ENCODE assay signal across 8 cellular contexts in the genomic region with DNA sequence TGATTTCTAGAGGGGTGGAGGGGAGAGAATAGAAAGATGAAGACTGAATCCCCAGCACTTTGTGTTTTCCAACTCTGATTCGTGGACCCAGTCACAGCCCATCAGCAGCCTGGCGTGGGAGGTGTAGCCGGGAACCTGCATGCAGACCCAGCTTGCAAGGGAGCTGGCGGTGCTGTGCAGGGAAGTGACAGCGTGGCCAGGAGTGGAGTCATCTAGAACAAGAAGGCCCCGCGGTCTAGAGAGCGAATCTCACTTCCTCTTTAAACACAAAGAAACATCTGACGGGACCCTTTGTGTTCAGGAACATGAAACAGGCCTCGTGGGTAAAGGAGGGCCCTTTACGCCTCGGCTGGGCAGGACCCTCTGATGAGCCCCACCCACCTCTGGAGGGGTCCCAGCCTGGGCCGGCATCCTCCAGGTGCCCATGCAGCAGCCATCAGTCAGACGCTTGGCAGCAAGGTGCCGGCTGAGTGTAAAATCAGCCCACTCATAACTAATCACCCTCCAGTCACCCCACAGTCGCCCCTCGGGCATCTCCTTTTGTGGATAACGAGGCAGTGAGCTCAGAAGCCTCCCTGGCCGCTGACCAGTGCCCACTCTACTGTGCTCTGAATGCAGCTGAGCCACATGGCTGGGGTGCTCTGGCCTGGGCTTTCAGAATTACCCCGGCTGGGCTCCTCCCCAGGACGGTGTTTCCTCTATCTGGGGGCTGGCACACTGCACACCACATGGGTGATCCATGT. TPM values are rescaled to one million over a fixed set of nuclear protein-coding genes. Genes with fewer than 3 reads are reported as not detected.
A peak's percentile ranks its signal among the peaks of the same experiment; 100 is the strongest.
DNase-seq lines count a peak whose midpoint lies in the region; ATAC-seq, FAIRE-seq and TF ChIP-seq lines count a peak whose summit lies in the region.

No MANE protein-coding gene starts in this region.

- peak overlapping the region; percentile 76 for H2AFZ ChIP-seq in Karpas-422 (ENCODE audit: low read length)
- no peak overlapping the region for H2AFZ ChIP-seq in HepG2 (ENCODE audit: low read length)

- peak; percentile 94 for DNase-seq in Karpas-422
- DNase-seq in activated T-cell treated with anti-CD3 and anti-CD28 coated beads, Interleukin-2, amount 50 U/mL, for 4 hours = peak; percentile 48
- no peak for DNase-seq in HepG2 (ENCODE audit: low spot score)
- DNase-seq in tibial nerve (ENCODE audit: low spot score in 2 of 2) = peak in 1 of 2 donors; percentile 45
- DNase-seq in NCI-H1105 treated with DMSO at 0.1 percent for 48 hours (lab: John Stamatoyannopoulos, UW) = no peak
- no peak for DNase-seq in HT-29 (ENCODE audit: low spot score)

- H3K4me3 Mint-ChIP-seq in activated T-cell treated with anti-CD3 and anti-CD28 coated beads, Interleukin-2, amount 50 U/mL, for 4 hours = peak overlapping the region; percentile 59

- H3K36me3 ChIP-seq in Karpas-422 (ENCODE audit: insufficient read depth, low read length) = no peaks in the 10 kb centered on the region
- no peaks in the 10 kb centered on the region for H3K36me3 ChIP-seq in HepG2 (replicated peaks in 1 of 2; ENCODE audit: control insufficient read depth in 1 of 2, insufficient read depth in 2 of 2, low read length in 2 of 2)
- peaks cover 0 to 2% (median 0%) of the 10 kb centered on the region in 3 donors for H3K36me3 ChIP-seq in tibial nerve

- TF ChIP-seq CTCF in HepG2 (CRISPR knock-in tag; IDR thresholded peaks at IDR 0.05) (no peak), tibial nerve (IDR thresholded peaks at IDR 0.05) (no peak)

- H3K27ac ChIP-seq in Karpas-422 (ENCODE audit: low read length) (peak overlapping the region; percentile 78), HepG2 (ENCODE audit: extremely low read length, insufficient read depth, low read length) (no peak overlapping the region), tibial nerve (peak overlapping the region in 3 of 4 donors; percentile 27 to 78 (median 57))

- WGBS in HepG2 (ENCODE audit: low lambda C conversion rate) = 22% methylated on average over 17 of the region's 21 CpGs
- 21 to 24% methylated on average over 16 to 18 of the region's 21 CpGs for WGBS in tibial nerve, 2 donors

- no peak for FAIRE-seq in HepG2 (lab: Jason Lieb, UNC)

- H3K4me1 Mint-ChIP-seq in activated T-cell treated with anti-CD3 and anti-CD28 coated beads, Interleukin-2, amount 50 U/mL, for 4 hours (ENCODE audit: low read depth) = peaks cover 44% of the 10 kb centered on the region

- no peaks in the 10 kb centered on the region for H4K20me1 ChIP-seq in Karpas-422 (ENCODE audit: insufficient read depth, low read depth, low read length)
- H4K20me1 ChIP-seq in HepG2 (ENCODE audit: insufficient read depth, low read length) = peaks cover 8% of the 10 kb centered on the region; the same call in 1 of the 2 replicates

- H3K9me3 ChIP-seq in Karpas-422 (ENCODE audit: low read length) (no peaks in the 10 kb centered on the region), HepG2 (ENCODE audit: low read length) (no peaks in the 10 kb centered on the region), tibial nerve (no peaks in the 10 kb centered on the region)

- no peaks in the 10 kb centered on the region for H3K9me3 Mint-ChIP-seq in activated T-cell treated with anti-CD3 and anti-CD28 coated beads, Interleukin-2, amount 50 U/mL, for 4 hours

- intact Hi-C loops in HepG2 (cut with micrococcal nuclease; ENCODE audit: unreplicated experiment) = no loop called here

- H3K4me3 ChIP-seq in GM08714 (ENCODE audit: low read length) (peak overlapping the region; percentile 2; the same call in 1 of the 2 replicates), Karpas-422 (ENCODE audit: low read length) (peak overlapping the region; percentile 50; the same call in 1 of the 2 replicates), HepG2 (replicated peaks in 1 of 3; ENCODE audit: insufficient read depth in 1 of 3, low read depth in 2 of 3, low read length in 3 of 3) (peak overlapping the region; percentile 19 to 58 (median 51); a peak in 4 of 6 replicates), tibial nerve (no peak overlapping the region)

- no TSS peak for BruUV-seq in HepG2 (replicated peaks; lab: Mats Ljungman, UMichigan)

- H3K79me2 ChIP-seq in Karpas-422 (ENCODE audit: low read length) (no peaks in the 10 kb centered on the region), HepG2 (ENCODE audit: insufficient read depth, low read length) (no peaks in the 10 kb centered on the region)

- TF ChIP-seq RAD21 in HepG2 (CRISPR knock-in tag; IDR thresholded peaks at IDR 0.05) = no peak

- H3K9ac ChIP-seq in Karpas-422 (ENCODE audit: low read length) = peak overlapping the region; percentile 64
- no peak overlapping the region; the same call in 1 of the 2 replicates for H3K9ac ChIP-seq in HepG2 (ENCODE audit: insufficient read depth, low read depth, low read length)

- TF ChIP-seq EP300 in HepG2 (IDR thresholded peaks at IDR 0.05; ENCODE audit: low read depth in 2 of 2, low read length in 2 of 2) (no peak), HepG2 (CRISPR knock-in tag; IDR thresholded peaks at IDR 0.05; ENCODE audit: borderline replicate concordance) (no peak), tibial nerve (IDR thresholded peaks at IDR 0.05) (peak in 1 of 2 donors; percentile 22)

- H3K27me3 Mint-ChIP-seq in activated T-cell treated with anti-CD3 and anti-CD28 coated beads, Interleukin-2, amount 50 U/mL, for 4 hours (ENCODE audit: low read depth) = no peaks in the 10 kb centered on the region

- peaks cover 1% of the 10 kb centered on the region for H3K36me3 Mint-ChIP-seq in activated T-cell treated with anti-CD3 and anti-CD28 coated beads, Interleukin-2, amount 50 U/mL, for 4 hours (ENCODE audit: insufficient read depth)

- H3K9me2 ChIP-seq in Karpas-422 (replicated peaks; ENCODE audit: insufficient read depth, low read length) = no peaks in the 10 kb centered on the region

- in situ Hi-C loops in HepG2 (cut with HindIII; ENCODE audit: extremely low pct_ligation_motif_present, low pct_unique_long_range_greater_than_20kb) = no loop called here

- ATAC-seq in GM21528 (IDR thresholded peaks at IDR 0.05; ENCODE audit: low FRiP score, unreplicated experiment) = peak; percentile 65
- ATAC-seq in activated T-cell treated with anti-CD3 and anti-CD28 coated beads, Interleukin-2, amount 50 U/mL, for 4 hours = peak; percentile 64 to 77
- peak; percentile 1; the same call in 1 of the 3 replicates for ATAC-seq in HepG2

- H3K4me2 ChIP-seq in Karpas-422 (ENCODE audit: low read depth, low read length, poor library complexity, severe bottlenecking) (peak overlapping the region; percentile 66), HepG2 (ENCODE audit: low read depth, low read length) (peak overlapping the region; percentile 65)

- H3K27me3 ChIP-seq in Karpas-422 (ENCODE audit: low read length) = no peaks in the 10 kb centered on the region
- peaks cover 7 to 51% of the 10 kb centered on the region in 2 experiments; a peak in 4 of 5 replicates for H3K27me3 ChIP-seq in HepG2 (ENCODE audit: control insufficient read depth in 1 of 2, insufficient read depth in 2 of 2, low read length in 2 of 2)
- H3K27me3 ChIP-seq in tibial nerve = peaks cover 0 to 70% of the 10 kb centered on the region in 2 donors

- H3K4me1 ChIP-seq in Karpas-422 (ENCODE audit: low read length) (peaks cover 46% of the 10 kb centered on the region), HepG2 (ENCODE audit: insufficient read depth, low read length) (peaks cover 57% of the 10 kb centered on the region), tibial nerve (peaks cover 0 to 33% (median 23%) of the 10 kb centered on the region in 4 donors)

- 0 out of 4 replicates have a peak, but pooled peaks of 1 of the 2 experiments have one; percentile 29 for TF ChIP-seq POLR2A in HepG2 (IDR thresholded peaks at IDR 0.05; ENCODE audit: insufficient read depth in 1 of 2, low read depth in 2 of 2, low read length in 2 of 2)
- no peak for TF ChIP-seq POLR2A in tibial nerve (IDR thresholded peaks at IDR 0.05)

- CTCF ChIA-PET in HepG2 (lab: Yijun Ruan, JAX; ENCODE audit: low intra/inter-chr PET ratio, low total read pairs) = no interaction called here

- POLR2A ChIA-PET in HepG2 (lab: Yijun Ruan, JAX) = no interaction called here

RNA-seq across cellular contexts. Expression of a gene that starts 4.4 kb away (rescaled TPM):
- 1.3 and 1.4 TPM in 2 replicates for total RNA-seq in Karpas-422 (2014; rRNA removed; shearing (Covaris generic); ENCODE audit: low replicate concordance)
- 1 to 10 TPM in 2 of 3 donors, under 1 TPM in 1; 0.90 to 1.3 (median 1.2) TPM for total RNA-seq in activated T-cell treated with anti-CD3 and anti-CD28 coated beads, Interleukin-2, amount 50 U/mL, for 4 hours
- total RNA-seq in HepG2 (2016; rRNA removed; fragmentation: Illumina TruSeq; extraction: Trizol) = 0.09 and 0.18 TPM in 2 replicates
- total RNA-seq in HepG2 (2016; cell fraction: cytosol; rRNA removed; fragmentation: Illumina TruSeq; extraction: Trizol; ENCODE audit: low read depth) = not detected in 2 replicates
- total RNA-seq in HepG2 (2016; cell fraction: insoluble cytoplasmic fraction; rRNA removed; fragmentation: Illumina TruSeq; extraction: Trizol) = 0.13 and 0.17 TPM in 2 replicates
- total RNA-seq in HepG2 (2016; cell fraction: membrane; rRNA removed; fragmentation: Illumina TruSeq; extraction: Trizol) = 0.12 TPM in 1 of 2 replicates, not detected in the other
- total RNA-seq in HepG2 (2016; cell fraction: nucleus; rRNA removed; fragmentation: Illumina TruSeq; extraction: Trizol) = not detected in 2 replicates
- polyA plus RNA-seq in HepG2 (2011; rRNA removed) = 0.18 and 0.40 TPM in 2 replicates
- 0.18 and 0.44 TPM in 2 replicates for polyA plus RNA-seq in HepG2 (2011; cell fraction: cytosol; rRNA removed)
- polyA plus RNA-seq in HepG2 (2011; cell fraction: nucleus; rRNA removed) = 0.35 and 0.64 TPM in 2 replicates
- 0.40 and 0.47 TPM in 2 replicates for polyA plus RNA-seq in HepG2 (2012)
- polyA plus RNA-seq in HepG2 (2016; cell fraction: cytosol; fragmentation: Illumina TruSeq; extraction: Trizol; ENCODE audit: low read depth) = 0.08 TPM in 1 of 2 replicates, not detected in the other
- 0.26 TPM in 1 of 2 replicates, not detected in the other for polyA plus RNA-seq in HepG2 (2016; cell fraction: insoluble cytoplasmic fraction; fragmentation: Illumina TruSeq; extraction: Trizol; ENCODE audit: low read depth)
- polyA plus RNA-seq in HepG2 (2016; cell fraction: membrane; fragmentation: Illumina TruSeq; extraction: Trizol; ENCODE audit: low read depth) = 0.15 and 0.21 TPM in 2 replicates
- polyA plus RNA-seq in HepG2 (2016; cell fraction: nucleus; fragmentation: Illumina TruSeq; extraction: Trizol; ENCODE audit: insufficient read depth, low read depth) = 0.27 TPM in 1 of 2 replicates, not detected in the other
- polyA minus RNA-seq in HepG2 (2011; rRNA and poly(A)+ RNA removed; ENCODE audit: low replicate concordance) = 0.84 TPM in 1 of 2 replicates, not detected in the other
- not detected in 2 replicates for polyA minus RNA-seq in HepG2 (2011; cell fraction: cytosol; rRNA and poly(A)+ RNA removed)
- polyA minus RNA-seq in HepG2 (2011; cell fraction: nucleus; rRNA and poly(A)+ RNA removed) = not detected in 2 replicates
- 1 to 10 TPM in 2 of 4 donors, under 1 TPM in 2; 0.87 to 1.2 (median 1.0) TPM for total RNA-seq in tibial nerve
- total RNA-seq in HT-29 (2014; rRNA removed; shearing (Covaris generic)) = 1.2 and 1.7 TPM in 2 replicates

RNA-seq across cellular contexts. Expression of a gene that starts 19.0 kb away (rescaled TPM):
- total RNA-seq in Karpas-422 (2014; rRNA removed; shearing (Covaris generic); ENCODE audit: low replicate concordance) = 35.0 and 82.2 TPM in 2 replicates
- total RNA-seq in activated T-cell treated with anti-CD3 and anti-CD28 coated beads, Interleukin-2, amount 50 U/mL, for 4 hours = 10 to 100 TPM; 39.0 to 49.2 (median 44.4) TPM
- 128 and 187 TPM in 2 replicates for total RNA-seq in HepG2 (2016; rRNA removed; fragmentation: Illumina TruSeq; extraction: Trizol)
- total RNA-seq in HepG2 (2016; cell fraction: cytosol; rRNA removed; fragmentation: Illumina TruSeq; extraction: Trizol; ENCODE audit: low read depth) = 86.8 and 92.1 TPM in 2 replicates
- total RNA-seq in HepG2 (2016; cell fraction: insoluble cytoplasmic fraction; rRNA removed; fragmentation: Illumina TruSeq; extraction: Trizol) = 110 and 194 TPM in 2 replicates
- total RNA-seq in HepG2 (2016; cell fraction: membrane; rRNA removed; fragmentation: Illumina TruSeq; extraction: Trizol) = 93.3 and 93.5 TPM in 2 replicates
- 150 and 173 TPM in 2 replicates for total RNA-seq in HepG2 (2016; cell fraction: nucleus; rRNA removed; fragmentation: Illumina TruSeq; extraction: Trizol)
- 28.1 and 68.9 TPM in 2 replicates for polyA plus RNA-seq in HepG2 (2011; rRNA removed)
- polyA plus RNA-seq in HepG2 (2011; cell fraction: cytosol; rRNA removed) = 33.1 and 34.9 TPM in 2 replicates
- polyA plus RNA-seq in HepG2 (2011; cell fraction: nucleus; rRNA removed) = 340 and 407 TPM in 2 replicates
- polyA plus RNA-seq in HepG2 (2012) = 81.3 and 104 TPM in 2 replicates
- polyA plus RNA-seq in HepG2 (2016; cell fraction: cytosol; fragmentation: Illumina TruSeq; extraction: Trizol; ENCODE audit: low read depth) = 49.5 and 55.8 TPM in 2 replicates
- 117 and 128 TPM in 2 replicates for polyA plus RNA-seq in HepG2 (2016; cell fraction: insoluble cytoplasmic fraction; fragmentation: Illumina TruSeq; extraction: Trizol; ENCODE audit: low read depth)
- polyA plus RNA-seq in HepG2 (2016; cell fraction: membrane; fragmentation: Illumina TruSeq; extraction: Trizol; ENCODE audit: low read depth) = 64.4 TPM in 2 replicates
- 435 and 459 TPM in 2 replicates for polyA plus RNA-seq in HepG2 (2016; cell fraction: nucleus; fragmentation: Illumina TruSeq; extraction: Trizol; ENCODE audit: insufficient read depth, low read depth)
- 8.9 and 43.8 TPM in 2 replicates for polyA minus RNA-seq in HepG2 (2011; rRNA and poly(A)+ RNA removed; ENCODE audit: low replicate concordance)
- 24.2 and 37.5 TPM in 2 replicates for polyA minus RNA-seq in HepG2 (2011; cell fraction: cytosol; rRNA and poly(A)+ RNA removed)
- 34.4 and 55.3 TPM in 2 replicates for polyA minus RNA-seq in HepG2 (2011; cell fraction: nucleus; rRNA and poly(A)+ RNA removed)
- total RNA-seq in tibial nerve = 10 to 100 TPM; 32.7 to 49.4 (median 39.9) TPM
- 100 and 109 TPM in 2 replicates for total RNA-seq in HT-29 (2014; rRNA removed; shearing (Covaris generic))

RNA-seq across cellular contexts. Expression of a gene that starts 24.3 kb away (rescaled TPM):
- 16.9 and 27.1 TPM in 2 replicates for total RNA-seq in Karpas-422 (2014; rRNA removed; shearing (Covaris generic); ENCODE audit: low replicate concordance)
- 10 to 100 TPM; 28.0 to 45.7 (median 30.6) TPM for total RNA-seq in activated T-cell treated with anti-CD3 and anti-CD28 coated beads, Interleukin-2, amount 50 U/mL, for 4 hours
- total RNA-seq in HepG2 (2016; rRNA removed; fragmentation: Illumina TruSeq; extraction: Trizol) = 15.1 and 23.0 TPM in 2 replicates
- 36.0 and 37.2 TPM in 2 replicates for total RNA-seq in HepG2 (2016; cell fraction: cytosol; rRNA removed; fragmentation: Illumina TruSeq; extraction: Trizol; ENCODE audit: low read depth)
- 17.3 and 23.3 TPM in 2 replicates for total RNA-seq in HepG2 (2016; cell fraction: insoluble cytoplasmic fraction; rRNA removed; fragmentation: Illumina TruSeq; extraction: Trizol)
- total RNA-seq in HepG2 (2016; cell fraction: membrane; rRNA removed; fragmentation: Illumina TruSeq; extraction: Trizol) = 41.6 and 45.9 TPM in 2 replicates
- 14.0 and 14.1 TPM in 2 replicates for total RNA-seq in HepG2 (2016; cell fraction: nucleus; rRNA removed; fragmentation: Illumina TruSeq; extraction: Trizol)
- polyA plus RNA-seq in HepG2 (2011; rRNA removed) = 21.4 and 26.2 TPM in 2 replicates
- 14.8 and 24.4 TPM in 2 replicates for polyA plus RNA-seq in HepG2 (2011; cell fraction: cytosol; rRNA removed)
- 83.8 and 91.3 TPM in 2 replicates for polyA plus RNA-seq in HepG2 (2011; cell fraction: nucleus; rRNA removed)
- 12.2 and 16.1 TPM in 2 replicates for polyA plus RNA-seq in HepG2 (2012)
- 22.9 and 25.4 TPM in 2 replicates for polyA plus RNA-seq in HepG2 (2016; cell fraction: cytosol; fragmentation: Illumina TruSeq; extraction: Trizol; ENCODE audit: low read depth)
- 19.2 and 20.2 TPM in 2 replicates for polyA plus RNA-seq in HepG2 (2016; cell fraction: insoluble cytoplasmic fraction; fragmentation: Illumina TruSeq; extraction: Trizol; ENCODE audit: low read depth)
- polyA plus RNA-seq in HepG2 (2016; cell fraction: membrane; fragmentation: Illumina TruSeq; extraction: Trizol; ENCODE audit: low read depth) = 32.0 and 34.1 TPM in 2 replicates
- polyA plus RNA-seq in HepG2 (2016; cell fraction: nucleus; fragmentation: Illumina TruSeq; extraction: Trizol; ENCODE audit: insufficient read depth, low read depth) = 36.7 and 43.4 TPM in 2 replicates
- polyA minus RNA-seq in HepG2 (2011; rRNA and poly(A)+ RNA removed; ENCODE audit: low replicate concordance) = 11.5 and 25.6 TPM in 2 replicates
- 12.9 and 17.8 TPM in 2 replicates for polyA minus RNA-seq in HepG2 (2011; cell fraction: cytosol; rRNA and poly(A)+ RNA removed)
- polyA minus RNA-seq in HepG2 (2011; cell fraction: nucleus; rRNA and poly(A)+ RNA removed) = 14.2 and 18.7 TPM in 2 replicates
- 10 to 100 TPM; 36.5 to 56.7 (median 43.5) TPM for total RNA-seq in tibial nerve
- total RNA-seq in HT-29 (2014; rRNA removed; shearing (Covaris generic)) = 44.6 and 49.8 TPM in 2 replicates

RNA-seq across cellular contexts. Expression of a gene that starts 24.4 kb away (rescaled TPM):
- 11.3 and 23.8 TPM in 2 replicates for total RNA-seq in Karpas-422 (2014; rRNA removed; shearing (Covaris generic); ENCODE audit: low replicate concordance)
- total RNA-seq in activated T-cell treated with anti-CD3 and anti-CD28 coated beads, Interleukin-2, amount 50 U/mL, for 4 hours = 100 to 1,000 TPM in 2 of 3 donors, 10 to 100 TPM in 1; 96.8 to 129 (median 116) TPM
- 21.9 TPM in 2 replicates for total RNA-seq in HepG2 (2016; rRNA removed; fragmentation: Illumina TruSeq; extraction: Trizol)
- total RNA-seq in HepG2 (2016; cell fraction: cytosol; rRNA removed; fragmentation: Illumina TruSeq; extraction: Trizol; ENCODE audit: low read depth) = 11.4 and 12.8 TPM in 2 replicates
- 16.8 and 22.4 TPM in 2 replicates for total RNA-seq in HepG2 (2016; cell fraction: insoluble cytoplasmic fraction; rRNA removed; fragmentation: Illumina TruSeq; extraction: Trizol)
- total RNA-seq in HepG2 (2016; cell fraction: membrane; rRNA removed; fragmentation: Illumina TruSeq; extraction: Trizol) = 13.8 and 15.9 TPM in 2 replicates
- 16.7 and 17.2 TPM in 2 replicates for total RNA-seq in HepG2 (2016; cell fraction: nucleus; rRNA removed; fragmentation: Illumina TruSeq; extraction: Trizol)
- 13.3 and 18.5 TPM in 2 replicates for polyA plus RNA-seq in HepG2 (2011; rRNA removed)
- polyA plus RNA-seq in HepG2 (2011; cell fraction: cytosol; rRNA removed) = 11.8 and 19.4 TPM in 2 replicates
- 63.3 and 73.6 TPM in 2 replicates for polyA plus RNA-seq in HepG2 (2011; cell fraction: nucleus; rRNA removed)
- polyA plus RNA-seq in HepG2 (2012) = 11.6 and 15.1 TPM in 2 replicates
- polyA plus RNA-seq in HepG2 (2016; cell fraction: cytosol; fragmentation: Illumina TruSeq; extraction: Trizol; ENCODE audit: low read depth) = 12.4 and 16.5 TPM in 2 replicates
- 20.9 and 22.4 TPM in 2 replicates for polyA plus RNA-seq in HepG2 (2016; cell fraction: insoluble cytoplasmic fraction; fragmentation: Illumina TruSeq; extraction: Trizol; ENCODE audit: low read depth)
- 13.3 and 14.9 TPM in 2 replicates for polyA plus RNA-seq in HepG2 (2016; cell fraction: membrane; fragmentation: Illumina TruSeq; extraction: Trizol; ENCODE audit: low read depth)
- polyA plus RNA-seq in HepG2 (2016; cell fraction: nucleus; fragmentation: Illumina TruSeq; extraction: Trizol; ENCODE audit: insufficient read depth, low read depth) = 39.4 and 44.9 TPM in 2 replicates
- polyA minus RNA-seq in HepG2 (2011; rRNA and poly(A)+ RNA removed; ENCODE audit: low replicate concordance) = 23.1 and 25.7 TPM in 2 replicates
- polyA minus RNA-seq in HepG2 (2011; cell fraction: cytosol; rRNA and poly(A)+ RNA removed) = 15.2 and 18.6 TPM in 2 replicates
- polyA minus RNA-seq in HepG2 (2011; cell fraction: nucleus; rRNA and poly(A)+ RNA removed) = 19.3 and 20.7 TPM in 2 replicates
- 10 to 100 TPM; 12.3 to 22.5 (median 12.5) TPM for total RNA-seq in tibial nerve
- total RNA-seq in HT-29 (2014; rRNA removed; shearing (Covaris generic)) = 38.4 and 44.5 TPM in 2 replicates

RNA-seq across cellular contexts. Expression of a gene that starts 31.0 kb away (rescaled TPM):
- total RNA-seq in Karpas-422 (2014; rRNA removed; shearing (Covaris generic); ENCODE audit: low replicate concordance) = 395 and 1,207 TPM in 2 replicates
- total RNA-seq in activated T-cell treated with anti-CD3 and anti-CD28 coated beads, Interleukin-2, amount 50 U/mL, for 4 hours = 100 to 1,000 TPM; 110 to 147 (median 117) TPM
- total RNA-seq in HepG2 (2016; rRNA removed; fragmentation: Illumina TruSeq; extraction: Trizol) = 84.2 and 250 TPM in 2 replicates
- total RNA-seq in HepG2 (2016; cell fraction: cytosol; rRNA removed; fragmentation: Illumina TruSeq; extraction: Trizol; ENCODE audit: low read depth) = 92.1 and 114 TPM in 2 replicates
- total RNA-seq in HepG2 (2016; cell fraction: insoluble cytoplasmic fraction; rRNA removed; fragmentation: Illumina TruSeq; extraction: Trizol) = 90.4 and 246 TPM in 2 replicates
- total RNA-seq in HepG2 (2016; cell fraction: membrane; rRNA removed; fragmentation: Illumina TruSeq; extraction: Trizol) = 55.3 and 74.3 TPM in 2 replicates
- total RNA-seq in HepG2 (2016; cell fraction: nucleus; rRNA removed; fragmentation: Illumina TruSeq; extraction: Trizol) = 170 and 197 TPM in 2 replicates
- polyA plus RNA-seq in HepG2 (2011; rRNA removed) = 196 and 258 TPM in 2 replicates
- polyA plus RNA-seq in HepG2 (2011; cell fraction: cytosol; rRNA removed) = 338 and 484 TPM in 2 replicates
- polyA plus RNA-seq in HepG2 (2011; cell fraction: nucleus; rRNA removed) = 620 and 660 TPM in 2 replicates
- 207 and 213 TPM in 2 replicates for polyA plus RNA-seq in HepG2 (2012)
- 111 and 128 TPM in 2 replicates for polyA plus RNA-seq in HepG2 (2016; cell fraction: cytosol; fragmentation: Illumina TruSeq; extraction: Trizol; ENCODE audit: low read depth)
- 97.6 and 108 TPM in 2 replicates for polyA plus RNA-seq in HepG2 (2016; cell fraction: insoluble cytoplasmic fraction; fragmentation: Illumina TruSeq; extraction: Trizol; ENCODE audit: low read depth)
- 58.9 and 66.6 TPM in 2 replicates for polyA plus RNA-seq in HepG2 (2016; cell fraction: membrane; fragmentation: Illumina TruSeq; extraction: Trizol; ENCODE audit: low read depth)
- polyA plus RNA-seq in HepG2 (2016; cell fraction: nucleus; fragmentation: Illumina TruSeq; extraction: Trizol; ENCODE audit: insufficient read depth, low read depth) = 462 and 471 TPM in 2 replicates
- polyA minus RNA-seq in HepG2 (2011; rRNA and poly(A)+ RNA removed; ENCODE audit: low replicate concordance) = 170 and 432 TPM in 2 replicates
- polyA minus RNA-seq in HepG2 (2011; cell fraction: cytosol; rRNA and poly(A)+ RNA removed) = 173 and 183 TPM in 2 replicates
- 79.1 and 82.6 TPM in 2 replicates for polyA minus RNA-seq in HepG2 (2011; cell fraction: nucleus; rRNA and poly(A)+ RNA removed)
- total RNA-seq in tibial nerve = 100 to 1,000 TPM in 2 of 4 donors, 10 to 100 TPM in 2; 86.3 to 199 (median 121) TPM
- 1,584 and 1,604 TPM in 2 replicates for total RNA-seq in HT-29 (2014; rRNA removed; shearing (Covaris generic))

Comparison
In these comparisons a context has a peak if more than half of its experiments do, and no peak if none do; other contexts are left out.
1. H3K4me3 ChIP-seq: peak in GM08714 (single experiment), Karpas-422 (single experiment) and HepG2 (3 of 3); none in tibial nerve (0 of 4).
2. ATAC-seq: peak in every context shown above with its lines; median percentile 70 in activated T-cell treated with anti-CD3 and anti-CD28 coated beads, Interleukin-2, amount 50 U/mL, for 4 hours; 65 in GM21528; 1 in HepG2.
3. DNase-seq: peak in Karpas-422 (single experiment) and activated T-cell treated with anti-CD3 and anti-CD28 coated beads, Interleukin-2, amount 50 U/mL, for 4 hours (single experiment); none in HepG2 (single experiment), NCI-H1105 treated with DMSO at 0.1 percent for 48 hours (single experiment) and HT-29 (single experiment).